28 cellular contexts compared by ENCODE assay signal in the genomic region with DNA sequence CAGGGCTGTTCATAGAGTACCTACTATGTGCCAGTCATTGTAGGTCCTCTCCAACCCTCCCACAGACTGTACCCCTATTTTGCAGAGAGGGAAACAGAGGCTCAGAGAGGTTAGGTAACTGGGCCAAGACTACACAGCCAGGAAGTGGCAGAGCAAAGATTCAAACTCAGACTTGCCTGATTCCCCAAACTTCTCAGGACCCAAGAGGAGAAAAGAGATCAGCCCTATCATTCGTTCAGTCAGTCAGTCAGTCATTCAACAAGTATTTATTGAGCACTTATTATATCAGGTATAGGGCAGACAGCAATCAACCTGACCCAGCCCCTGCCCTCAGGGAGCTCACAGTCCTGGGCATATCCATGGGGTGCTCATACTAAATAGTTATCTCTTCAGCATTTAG.
"Had no signal": no experiment of that assay in that cellular context is flagged by ENCODE, and none has a peak within 500 bp of the region (broad histone marks: within the 10 kb centered on the region; RNA-seq: fewer than 3 reads in every experiment).

No MANE protein-coding gene starts in this region.

- H3K27me3 Mint-ChIP-seq: natural killer cell treated with Interleukin-12 subunit alpha and Interleukin-12 subunit beta and Interleukin-15 and Interleukin-18, amount 100 ng/mL, for 72 hours had no signal

- H3K4me2 ChIP-seq: smooth muscle cell had no signal

- H3K27me3 ChIP-seq: brain microvascular endothelial cell, dorsolateral prefrontal cortex, upper lobe of right lung had no signal

- H2AFZ ChIP-seq: parathyroid adenoma had no signal

- H3K27ac Mint-ChIP-seq: activated CD4-positive, alpha-beta T cell treated with anti-CD3 and anti-CD28 coated beads, Interleukin-2, amount 10 ng/mL, durations not matched to agents 7 days and 5 days; activated CD8-positive, alpha-beta T cell treated with anti-CD3 and anti-CD28 coated beads, Interleukin-2, amount 10 ng/mL, durations not matched to agents 7 days and 5 days; activated naive CD4-positive, alpha-beta T cell treated with anti-CD3 and anti-CD28 coated beads, Interleukin-2, amount 50 U/mL, for 72 hours; effector memory CD8-positive, alpha-beta T cell; mesothelial cell of epicardium; natural killer cell treated with Interleukin-12 subunit alpha and Interleukin-12 subunit beta and Interleukin-15 and Interleukin-18, amount 100 ng/mL, for 72 hours had no signal

- H3K79me2 ChIP-seq: parathyroid adenoma had no signal

- H3K9me3 Mint-ChIP-seq: activated CD4-positive, alpha-beta T cell treated with anti-CD3 and anti-CD28 coated beads, Interleukin-2, amount 10 ng/mL, durations not matched to agents 7 days and 5 days; activated naive CD4-positive, alpha-beta T cell treated with anti-CD3 and anti-CD28 coated beads, Interleukin-2, amount 50 U/mL, for 72 hours; effector memory CD8-positive, alpha-beta T cell; mesothelial cell of epicardium; natural killer cell treated with Interleukin-12 subunit alpha and Interleukin-12 subunit beta and Interleukin-15 and Interleukin-18, amount 100 ng/mL, for 72 hours had no signal

- DNase-seq: activated CD4-positive, alpha-beta T cell treated with anti-CD3 and anti-CD28 coated beads, Interleukin-2, amount 10 ng/mL, durations not matched to agents 7 days and 5 days; activated CD4-positive, CD25-positive, alpha-beta regulatory T cell treated with anti-CD3 and anti-CD28 coated beads, Interleukin-2, amount 50 U/mL, for 72 hours; activated CD8-positive, alpha-beta T cell treated with anti-CD3 and anti-CD28 coated beads, Interleukin-2, amount 10 ng/mL, durations not matched to agents 7 days and 5 days; activated gamma-delta T cell treated with Interleukin-2 at 50 U/mL for 16 hours; activated T-cell treated with anti-CD3 and anti-CD28 coated beads, Interleukin-2, amount 50 U/mL, for 1 hour; aorta; brain microvascular endothelial cell; caudate nucleus; dorsolateral prefrontal cortex; effector memory CD8-positive, alpha-beta T cell; nucleus accumbens; stimulated activated CD4-positive, alpha-beta T cell treated with anti-CD3 and anti-CD28 coated beads, Interleukin-15, amount 100 ng/mL, for 24 hours; stimulated activated CD8-positive, alpha-beta memory T cell treated with anti-CD3 and anti-CD28 coated beads, Interleukin-4, amount 100 ng/mL, for 48 hours; stimulated activated naive CD4-positive, alpha-beta T cell; upper lobe of right lung; WERI-Rb-1 had no signal

- H3K27ac ChIP-seq: brain microvascular endothelial cell, dorsolateral prefrontal cortex, parathyroid adenoma, thoracic aorta, upper lobe of right lung, WERI-Rb-1 had no signal

- FAIRE-seq: colon, keratinocyte, TTC549 had no signal

- H3K36me3 Mint-ChIP-seq: activated naive CD4-positive, alpha-beta T cell treated with anti-CD3 and anti-CD28 coated beads, Interleukin-2, amount 50 U/mL, for 72 hours; mesothelial cell of epicardium; natural killer cell treated with Interleukin-12 subunit alpha and Interleukin-12 subunit beta and Interleukin-15 and Interleukin-18, amount 100 ng/mL, for 72 hours had no signal

- H3K9me3 ChIP-seq: thoracic aorta, upper lobe of right lung had no signal

- H3K4me3 Mint-ChIP-seq: activated CD4-positive, alpha-beta T cell treated with anti-CD3 and anti-CD28 coated beads, Interleukin-2, amount 10 ng/mL, durations not matched to agents 7 days and 5 days; activated CD8-positive, alpha-beta T cell treated with anti-CD3 and anti-CD28 coated beads, Interleukin-2, amount 10 ng/mL, durations not matched to agents 7 days and 5 days; effector memory CD8-positive, alpha-beta T cell; mesothelial cell of epicardium; natural killer cell treated with Interleukin-12 subunit alpha and Interleukin-12 subunit beta and Interleukin-15 and Interleukin-18, amount 100 ng/mL, for 72 hours had no signal

- H3K4me1 Mint-ChIP-seq: mesothelial cell of epicardium had no signal

- H3K4me3 ChIP-seq: dorsolateral prefrontal cortex, lung, smooth muscle cell, thoracic aorta, upper lobe of right lung had no signal

- ATAC-seq: activated CD8-positive, alpha-beta T cell treated with anti-CD3 and anti-CD28 coated beads, Interleukin-2, amount 10 ng/mL, durations not matched to agents 7 days and 5 days; activated naive CD4-positive, alpha-beta T cell treated with anti-CD3 and anti-CD28 coated beads, Interleukin-2, amount 50 U/mL, for 72 hours; effector memory CD8-positive, alpha-beta T cell; natural killer cell treated with Interleukin-12 subunit alpha and Interleukin-12 subunit beta and Interleukin-15 and Interleukin-18, amount 100 ng/mL, for 72 hours; sciatic nerve; SK-N-SH treated with all-trans-retinoic acid at 6 μM for 48 hours; upper lobe of right lung had no signal

- H3K9ac ChIP-seq: parathyroid adenoma had no signal

- H3K36me3 ChIP-seq: brain microvascular endothelial cell, thoracic aorta, upper lobe of right lung, WERI-Rb-1 had no signal
